Comparison of ENCODE assay signal across 17 cellular contexts in genomic region chr4:41294445-41295062, GRCh38. TPM values are rescaled to one million over a fixed set of nuclear protein-coding genes. Genes with fewer than 3 reads are reported as not detected.
A peak's percentile ranks its signal among the peaks of the same experiment; 100 is the strongest.
DNase-seq lines count a peak whose midpoint lies in the region; ATAC-seq, FAIRE-seq and TF ChIP-seq lines count a peak whose summit lies in the region.
"Had no signal": no experiment of that assay in that cellular context is flagged by ENCODE, and none has a peak within 500 bp of the region (broad histone marks: within the 10 kb centered on the region; RNA-seq: fewer than 3 reads in every experiment).

No MANE protein-coding gene starts in this region.

- H3K79me2 ChIP-seq in HCT116 (ENCODE audit: insufficient read depth, low read length), result no peaks in the 10 kb centered on the region
- H3K79me2 ChIP-seq: hepatocyte had no signal

- intact Hi-C loops in HCT116 (cut with micrococcal nuclease), result no loop called here

- H4K20me1 ChIP-seq in HCT116 (ENCODE audit: insufficient read depth), result no peaks in the 10 kb centered on the region

- no peak for TF ChIP-seq CTCF in HCT116 (IDR thresholded peaks at IDR 0.05 in 2 of 3, conservative IDR thresholded peaks at IDR 0.05 in 1 of 3; ENCODE audit: borderline replicate concordance in 1 of 3, insufficient read depth in 1 of 3, low read depth in 2 of 3, low read length in 2 of 3)

- BruUV-seq in HCT116 (replicated peaks; lab: Mats Ljungman, UMichigan), result no TSS peak

- no peak overlapping the region for H3K4me2 ChIP-seq in HCT116 (ENCODE audit: low read length)
- H3K4me2 ChIP-seq: hepatocyte had no signal

- H3K27me3 ChIP-seq in HCT116 (ENCODE audit: insufficient read depth, low read length) (no peaks in the 10 kb centered on the region), NT2/D1 (ENCODE audit: insufficient read depth, insufficient read length) (no peaks in the 10 kb centered on the region)
- H3K27me3 ChIP-seq: hepatocyte, upper lobe of right lung had no signal

- H3K4me3 ChIP-seq in HCT116 (replicated peaks in 1 of 2; ENCODE audit: low read depth in 1 of 2, low read length in 2 of 2) (no peak overlapping the region), NT2/D1 (ENCODE audit: insufficient read length, low read depth) (no peak overlapping the region)
- H3K4me3 ChIP-seq: hepatocyte, upper lobe of right lung had no signal

- POLR2A ChIA-PET in HCT116 (lab: Charles Lee), result no interaction called here

- no peak for TF ChIP-seq RAD21 in HCT116 (IDR thresholded peaks at IDR 0.05; ENCODE audit: low read depth)

- CTCF ChIA-PET in HCT116 (lab: Charles Lee), result interaction anchor here (1.1 to 1.4 kb wide), 2 partner anchors 13 to 367 kb away, joined by 3 read pairs; no protein-coding TSS in a partner anchor

- no peak overlapping the region for H3K27ac ChIP-seq in HCT116 (ENCODE audit: low read depth, low read length)
- H3K27ac ChIP-seq: hepatocyte, upper lobe of right lung had no signal

- H3K9me3 ChIP-seq in HCT116 (ENCODE audit: control insufficient read depth in 1 of 2, insufficient read depth in 1 of 2, low read depth in 1 of 2, low read length in 2 of 2) (peaks cover 0 to 15% of the 10 kb centered on the region in 2 experiments; a peak in 1 of 4 replicates), NT2/D1 (ENCODE audit: insufficient read depth, low read length) (peaks cover 12% of the 10 kb centered on the region)

- no peak for ATAC-seq in HCT116
- ATAC-seq: right cardiac atrium, upper lobe of right lung had no signal

- no peak overlapping the region for H2AFZ ChIP-seq in HCT116 (ENCODE audit: low read depth, low read length, poor library complexity, severe bottlenecking)
- H2AFZ ChIP-seq: hepatocyte had no signal

- no peak for FAIRE-seq in frontal cortex (lab: Jason Lieb, UNC)
- FAIRE-seq: endothelial cell of umbilical vein had no signal

- peak; percentile 17 for DNase-seq in COR-L47 (lab: John Stamatoyannopoulos, UW)
- peak; percentile 29 for DNase-seq in HCT116 (ENCODE audit: low read depth, low spot score)
- DNase-seq in NT2/D1 (ENCODE audit: low read depth, low spot score), result peak; percentile 1
- peak; percentile 25 for DNase-seq in iPS DF 19.7 (ENCODE audit: low read depth, low spot score)
- no peak for DNase-seq in frontal cortex (ENCODE audit: low spot score in 2 of 2)
- DNase-seq in iPS-NIHi7 (ENCODE audit: extremely low spot score), result no peak
- no peak for DNase-seq in central memory CD4-positive, alpha-beta T cell
- DNase-seq in activated CD4-positive, CD25-positive, alpha-beta regulatory T cell (lab: John Stamatoyannopoulos, UW), result no peak
- DNase-seq: activated CD4-positive, alpha-beta T cell treated with anti-CD3 and anti-CD28 coated beads for 48 hours; EL; NCI-H1930; right cardiac atrium; SHP77 treated with DMSO at 0.1 percent for 48 hours; stimulated activated CD8-positive, alpha-beta memory T cell treated with anti-CD3 and anti-CD28 coated beads, Interleukin-4, amount 100 ng/mL, for 48 hours; upper lobe of right lung had no signal

- RAD21 ChIA-PET in HCT116 (lab: Charles Lee; ENCODE audit: low non-redundant PET in 1 of 2, low total read pairs in 2 of 2, uncharacterized antibody in 2 of 2, unreplicated experiment in 2 of 2), result no interaction called here

- no peaks in the 10 kb centered on the region for H3K36me3 ChIP-seq in HCT116 (ENCODE audit: control insufficient read depth in 1 of 2, insufficient read depth in 2 of 2, low read length in 2 of 2)
- H3K36me3 ChIP-seq in NT2/D1 (ENCODE audit: insufficient read depth, insufficient read length, low read length), result no peaks in the 10 kb centered on the region
- H3K36me3 ChIP-seq: upper lobe of right lung had no signal

- H3K9ac ChIP-seq in HCT116 (ENCODE audit: low read length) (no peak overlapping the region), NT2/D1 (ENCODE audit: insufficient read length, low read depth) (no peak overlapping the region)

- TF ChIP-seq POLR2A in HCT116 (IDR thresholded peaks at IDR 0.05; ENCODE audit: borderline replicate concordance, extremely low read depth, insufficient read depth, insufficient read length), result no peak

- H3K4me1 ChIP-seq in HCT116 (ENCODE audit: control insufficient read depth in 1 of 2, insufficient read depth in 2 of 2, low read length in 2 of 2), result peaks cover 0 to 4% of the 10 kb centered on the region in 2 experiments; a peak in 1 of 4 replicates
- no peaks in the 10 kb centered on the region for H3K4me1 ChIP-seq in NT2/D1 (ENCODE audit: insufficient read depth, insufficient read length)

- no peaks in the 10 kb centered on the region for H3K9me2 ChIP-seq in HCT116 (ENCODE audit: insufficient read depth)

TF ChIP-seq in HCT116, 20 proteins besides CTCF, POLR2A, EP300 and RAD21:
- TF ChIP-seq ZFX (IDR thresholded peaks at IDR 0.05) (no peak), SRF (IDR thresholded peaks at IDR 0.05; ENCODE audit: low read depth) (no peak), CBX3 (IDR thresholded peaks at IDR 0.05; ENCODE audit: low read depth) (peak; percentile 79; the same call in 1 of the 2 replicates)

RNA-seq across cellular contexts. Expression of gene UCHL1, which starts 37.8 kb away (rescaled TPM):
- total RNA-seq in HCT116 (2021; ENCODE audit: unreplicated experiment) (0.54 TPM), frontal cortex (1,154 TPM)
- polyA plus RNA-seq in HCT116 (2012), result not detected in 2 replicates

Comparison
In these comparisons a context has a peak if more than half of its experiments do, and no peak if none do; other contexts are left out.
1. DNase-seq: peak in COR-L47 (single experiment), HCT116 (single experiment), NT2/D1 (single experiment) and iPS DF 19.7 (single experiment); none in frontal cortex (0 of 2), iPS-NIHi7 (single experiment), central memory CD4-positive, alpha-beta T cell (single experiment) and activated CD4-positive, CD25-positive, alpha-beta regulatory T cell (0 of 4).
2. RNA of gene UCHL1, which starts 37.8 kb away (total RNA-seq): 1,154 TPM in frontal cortex (single experiment); 0.54 TPM in HCT116 (single experiment); every median in the first group is over 100 times any median in the second.